Comparison of ENCODE assay signal across 23 cellular contexts in the genomic region with DNA sequence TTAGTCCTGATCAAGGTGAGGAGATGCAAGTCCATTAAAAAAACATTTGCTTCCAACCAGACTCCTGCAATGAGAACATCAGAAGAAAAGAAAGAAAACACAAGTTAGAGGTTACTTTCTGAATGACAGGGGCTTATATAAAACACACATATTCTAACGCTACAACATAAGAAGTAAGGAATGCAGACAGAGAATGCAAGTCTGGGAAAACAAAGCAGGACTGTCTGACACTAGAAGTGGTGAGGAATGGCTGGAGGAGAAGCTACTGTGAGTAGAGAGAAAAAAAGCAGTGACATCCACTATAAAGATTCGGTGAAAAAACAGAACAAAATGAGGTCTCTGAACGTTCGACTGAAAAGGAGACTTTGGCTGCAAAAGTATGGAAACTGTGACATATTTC. TPM values are rescaled to one million over a fixed set of nuclear protein-coding genes. Genes with fewer than 3 reads are reported as not detected.
A peak's percentile ranks its signal among the peaks of the same experiment; 100 is the strongest.
DNase-seq lines count a peak whose midpoint lies in the region; ATAC-seq and TF ChIP-seq lines count a peak whose summit lies in the region.
"Had no signal": no experiment of that assay in that cellular context is flagged by ENCODE, and none has a peak within 500 bp of the region (broad histone marks: within the 10 kb centered on the region; RNA-seq: fewer than 3 reads in every experiment).

No MANE protein-coding gene starts in this region.

- H3K27ac ChIP-seq in caudate nucleus (ENCODE audit: low read depth, low read length) = peak overlapping the region; percentile 91
- H3K27ac ChIP-seq in mesenchymal stem cell (ENCODE audit: low read length, poor library complexity, severe bottlenecking) = peak overlapping the region; percentile 3
- H3K27ac ChIP-seq in tibial nerve = peak overlapping the region in 3 of 4 donors; percentile 58 to 85 (median 81)
- H3K27ac ChIP-seq: C4-2B, epithelial cell of prostate, left lung, SJSA1, WERI-Rb-1 had no signal

- H3K27me3 Mint-ChIP-seq in natural killer cell (ENCODE audit: low read depth in 2 of 2) = no peaks in the 10 kb centered on the region
- no peaks in the 10 kb centered on the region for H3K27me3 Mint-ChIP-seq in natural killer cell treated with Interleukin-12 subunit alpha and Interleukin-12 subunit beta and Interleukin-15 and Interleukin-18, amount 100 ng/mL, for 72 hours
- H3K27me3 Mint-ChIP-seq: activated naive CD8-positive, alpha-beta T cell treated with anti-CD3 and anti-CD28 coated beads, Interleukin-2, amount 10 ng/mL, durations not matched to agents 7 days and 5 days had no signal

- no peak for TF ChIP-seq CTCF in natural killer cell (IDR thresholded peaks at IDR 0.05)
- no peak for TF ChIP-seq CTCF in tibial nerve (IDR thresholded peaks at IDR 0.05)

- H3K27me3 ChIP-seq in mesenchymal stem cell (ENCODE audit: control insufficient read depth in 1 of 2, insufficient read depth in 1 of 2, low read length in 2 of 2) (no peaks in the 10 kb centered on the region), tibial nerve (no peaks in the 10 kb centered on the region)
- H3K27me3 ChIP-seq: heart right ventricle, left lung, SJSA1 had no signal

- ATAC-seq in natural killer cell (no peak), HG02642 (IDR thresholded peaks at IDR 0.05; ENCODE audit: poor library complexity, unreplicated experiment) (no peak)
- ATAC-seq in natural killer cell treated with Interleukin-12 subunit alpha and Interleukin-12 subunit beta and Interleukin-15 and Interleukin-18, amount 100 ng/mL, for 72 hours = no peak
- ATAC-seq: left lung had no signal

- H3K36me3 ChIP-seq in mesenchymal stem cell (ENCODE audit: control insufficient read depth in 1 of 2, insufficient read depth in 2 of 2, low read depth in 1 of 2, low read length in 2 of 2) (peaks cover 37 to 95% of the 10 kb centered on the region in 2 experiments), tibial nerve (peaks cover 4 to 81% (median 37%) of the 10 kb centered on the region in 3 donors)

- H3K4me1 ChIP-seq in mesenchymal stem cell (ENCODE audit: control insufficient read depth, insufficient read depth, low read depth, low read length) = no peaks in the 10 kb centered on the region
- H3K4me1 ChIP-seq in tibial nerve = peaks cover 0 to 33% (median 6%) of the 10 kb centered on the region in 4 donors
- H3K4me1 ChIP-seq: left lung, SJSA1 had no signal

- no peak overlapping the region for H2AK5ac ChIP-seq in mesenchymal stem cell (ENCODE audit: low read length, severe bottlenecking)

- no peak overlapping the region for H2BK12ac ChIP-seq in mesenchymal stem cell (ENCODE audit: low read length in 2 of 2)

- H3K9me3 Mint-ChIP-seq in natural killer cell = no peaks in the 10 kb centered on the region
- no peaks in the 10 kb centered on the region for H3K9me3 Mint-ChIP-seq in natural killer cell treated with Interleukin-12 subunit alpha and Interleukin-12 subunit beta and Interleukin-15 and Interleukin-18, amount 100 ng/mL, for 72 hours
- H3K9me3 Mint-ChIP-seq: activated naive CD8-positive, alpha-beta T cell treated with anti-CD3 and anti-CD28 coated beads, Interleukin-2, amount 10 ng/mL, durations not matched to agents 7 days and 5 days; H9 had no signal

- peaks cover 0 to 21% of the 10 kb centered on the region in 2 donors for H3K4me1 Mint-ChIP-seq in natural killer cell
- peaks cover 0 to 11% of the 10 kb centered on the region in 2 donors for H3K4me1 Mint-ChIP-seq in natural killer cell treated with Interleukin-12 subunit alpha and Interleukin-12 subunit beta and Interleukin-15 and Interleukin-18, amount 100 ng/mL, for 72 hours (ENCODE audit: low read depth in 2 of 2)
- H3K4me1 Mint-ChIP-seq: H9 had no signal

- no peaks in the 10 kb centered on the region for H3K9me3 ChIP-seq in mesenchymal stem cell (ENCODE audit: control insufficient read depth, low read length)
- no peaks in the 10 kb centered on the region for H3K9me3 ChIP-seq in tibial nerve
- H3K9me3 ChIP-seq: heart right ventricle, left lung, SJSA1 had no signal

- no peak overlapping the region for H3K18ac ChIP-seq in mesenchymal stem cell (ENCODE audit: low read depth in 1 of 2, low read length in 2 of 2)

- no peak overlapping the region for H3K4ac ChIP-seq in mesenchymal stem cell (ENCODE audit: low read depth in 1 of 2, low read length in 2 of 2)

- peaks cover 9% of the 10 kb centered on the region for H3K36me3 Mint-ChIP-seq in natural killer cell
- peaks cover 20% of the 10 kb centered on the region for H3K36me3 Mint-ChIP-seq in natural killer cell treated with Interleukin-12 subunit alpha and Interleukin-12 subunit beta and Interleukin-15 and Interleukin-18, amount 100 ng/mL, for 72 hours

- peaks cover 25% of the 10 kb centered on the region for H3K79me1 ChIP-seq in mesenchymal stem cell (replicated peaks; ENCODE audit: low read length, poor library complexity, severe bottlenecking)

- no peak overlapping the region for H3K4me3 Mint-ChIP-seq in natural killer cell
- H3K4me3 Mint-ChIP-seq in natural killer cell treated with Interleukin-12 subunit alpha and Interleukin-12 subunit beta and Interleukin-15 and Interleukin-18, amount 100 ng/mL, for 72 hours = no peak overlapping the region
- H3K4me3 Mint-ChIP-seq: activated naive CD8-positive, alpha-beta T cell treated with anti-CD3 and anti-CD28 coated beads, Interleukin-2, amount 10 ng/mL, durations not matched to agents 7 days and 5 days; H9 had no signal

- no peak overlapping the region for H4K91ac ChIP-seq in mesenchymal stem cell (ENCODE audit: low read length)

- TF ChIP-seq EP300 in tibial nerve (IDR thresholded peaks at IDR 0.05) = no peak

- no peak overlapping the region for H4K8ac ChIP-seq in mesenchymal stem cell (ENCODE audit: low read length)

- H3K14ac ChIP-seq in mesenchymal stem cell (ENCODE audit: low read length in 2 of 2) = no peak overlapping the region

- H2AFZ ChIP-seq in mesenchymal stem cell (ENCODE audit: low read depth, low read length) = no peak overlapping the region

- no peak overlapping the region for H3K4me2 ChIP-seq in mesenchymal stem cell (ENCODE audit: low read length, poor library complexity, severe bottlenecking)

- H3K4me3 ChIP-seq in mesenchymal stem cell (ENCODE audit: insufficient read depth in 1 of 2, low read depth in 1 of 2, low read length in 2 of 2) = no peak overlapping the region
- H3K4me3 ChIP-seq in tibial nerve = no peak overlapping the region
- H3K4me3 ChIP-seq: heart right ventricle, left lung, SJSA1 had no signal

- H2BK120ac ChIP-seq in mesenchymal stem cell (ENCODE audit: low read depth, low read length) = no peak overlapping the region

- no peak for DNase-seq in natural killer cell
- DNase-seq in natural killer cell treated with Interleukin-12 subunit alpha and Interleukin-12 subunit beta and Interleukin-15 and Interleukin-18, amount 100 ng/mL, for 72 hours (ENCODE audit: low spot score) = no peak
- DNase-seq in caudate nucleus (lab: John Stamatoyannopoulos, UW) = no peak
- DNase-seq in mesenchymal stem cell = no peak
- no peak for DNase-seq in tibial nerve (ENCODE audit: low spot score in 2 of 2)
- no peak for DNase-seq in H4 (ENCODE audit: low spot score)
- no peak for DNase-seq in medulla oblongata (ENCODE audit: extremely low spot score)
- DNase-seq: activated CD4-positive, alpha-beta T cell treated with anti-CD3 and anti-CD28 coated beads, Interleukin-2, amount 50 U/mL, for 48 hours; activated naive CD8-positive, alpha-beta T cell treated with anti-CD3 and anti-CD28 coated beads, Interleukin-2, amount 10 ng/mL, durations not matched to agents 7 days and 5 days; H9; heart right ventricle; IMR-90; left lung; NCI-H524; nucleus accumbens; small intestine; stimulated activated naive CD4-positive, alpha-beta T cell; T-helper 2 cell; WERI-Rb-1 had no signal

- no peak overlapping the region for H2BK15ac ChIP-seq in mesenchymal stem cell (ENCODE audit: low read depth, poor library complexity, severe bottlenecking)

- H3K9ac ChIP-seq in mesenchymal stem cell (ENCODE audit: low read length) = no peak overlapping the region

- peak overlapping the region; percentile 10 to 19 for H3K27ac Mint-ChIP-seq in natural killer cell
- peak overlapping the region in 1 of 2 donors; percentile 38 for H3K27ac Mint-ChIP-seq in natural killer cell treated with Interleukin-12 subunit alpha and Interleukin-12 subunit beta and Interleukin-15 and Interleukin-18, amount 100 ng/mL, for 72 hours
- H3K27ac Mint-ChIP-seq: activated naive CD8-positive, alpha-beta T cell treated with anti-CD3 and anti-CD28 coated beads, Interleukin-2, amount 10 ng/mL, durations not matched to agents 7 days and 5 days; H9 had no signal

- no peak for TF ChIP-seq POLR2A in tibial nerve (IDR thresholded peaks at IDR 0.05)

- WGBS in mesenchymal stem cell = 96% methylated on average over 4 of the region's 4 CpGs
- WGBS in tibial nerve, 2 donors = 43 to 58% methylated on average over 4 of the region's 4 CpGs

- H3K23ac ChIP-seq in mesenchymal stem cell (ENCODE audit: low read length in 2 of 2) = no peak overlapping the region

- intact Hi-C loops in natural killer cell (cut with micrococcal nuclease) = no loop called here

- H2BK5ac ChIP-seq in mesenchymal stem cell (ENCODE audit: low read depth, low read length, poor library complexity, severe bottlenecking) = no peak overlapping the region

RNA-seq across cellular contexts. Expression of a gene that starts 12.3 kb away (rescaled TPM):
- total RNA-seq in natural killer cell (10 to 100 TPM in 1 of 3 donors, 1 to 10 TPM in 2; 5.1 to 10.7 (median 9.2) TPM), tibial nerve (10 to 100 TPM; 14.2 to 21.9 (median 14.6) TPM)
- 10 to 100 TPM; 17.7 to 18.2 TPM for total RNA-seq in natural killer cell treated with Interleukin-12 subunit alpha and Interleukin-12 subunit beta and Interleukin-15 and Interleukin-18, amount 100 ng/mL, for 72 hours
- 13.1 TPM for polyA plus RNA-seq in mesenchymal stem cell (2013, experiment 1 of 2)
- polyA plus RNA-seq in mesenchymal stem cell (2013, experiment 2 of 2) = 13.1 TPM
- 0.08 TPM in 1 of 2 replicates, not detected in the other for total RNA-seq in H4 (2014; rRNA removed; shearing (Covaris generic))

RNA-seq across cellular contexts. Expression of a gene that starts 25.1 kb away (rescaled TPM):
- 100 to 1,000 TPM in 2 of 3 donors, 10 to 100 TPM in 1; 99.5 to 120 (median 104) TPM for total RNA-seq in natural killer cell
- 100 to 1,000 TPM; 101 to 132 TPM for total RNA-seq in natural killer cell treated with Interleukin-12 subunit alpha and Interleukin-12 subunit beta and Interleukin-15 and Interleukin-18, amount 100 ng/mL, for 72 hours
- 69.8 TPM for polyA plus RNA-seq in mesenchymal stem cell (2013, experiment 1 of 2)
- polyA plus RNA-seq in mesenchymal stem cell (2013, experiment 2 of 2) = 62.6 TPM
- total RNA-seq in tibial nerve = 10 to 100 TPM; 38.1 to 48.6 (median 44.7) TPM
- total RNA-seq in H4 (2014; rRNA removed; shearing (Covaris generic)) = 21.0 and 31.8 TPM in 2 replicates

RNA-seq across cellular contexts. Expression of a gene that starts 25.3 kb away (rescaled TPM):
- total RNA-seq in natural killer cell (10 to 100 TPM; 40.2 to 50.4 (median 40.8) TPM), tibial nerve (10 to 100 TPM; 26.4 to 88.1 (median 70.3) TPM)
- total RNA-seq in natural killer cell treated with Interleukin-12 subunit alpha and Interleukin-12 subunit beta and Interleukin-15 and Interleukin-18, amount 100 ng/mL, for 72 hours = 10 to 100 TPM; 63.3 to 69.0 TPM
- 25.6 TPM for polyA plus RNA-seq in mesenchymal stem cell (2013, experiment 1 of 2)
- 27.2 TPM for polyA plus RNA-seq in mesenchymal stem cell (2013, experiment 2 of 2)
- total RNA-seq in H4 (2014; rRNA removed; shearing (Covaris generic)) = 56.5 and 67.8 TPM in 2 replicates

RNA-seq across cellular contexts. Expression of a gene that starts 42.5 kb away (rescaled TPM):
- 10 to 100 TPM; 63.8 to 75.9 (median 66.5) TPM for total RNA-seq in natural killer cell
- total RNA-seq in natural killer cell treated with Interleukin-12 subunit alpha and Interleukin-12 subunit beta and Interleukin-15 and Interleukin-18, amount 100 ng/mL, for 72 hours = 100 to 1,000 TPM in 1 of 2 donors, 10 to 100 TPM in 1; 56.1 to 107 TPM
- polyA plus RNA-seq in mesenchymal stem cell (2013, experiment 1 of 2) = 68.7 TPM
- polyA plus RNA-seq in mesenchymal stem cell (2013, experiment 2 of 2) = 67.7 TPM
- total RNA-seq in tibial nerve = 10 to 100 TPM; 20.5 to 31.4 (median 26.9) TPM
- 48.5 and 62.5 TPM in 2 replicates for total RNA-seq in H4 (2014; rRNA removed; shearing (Covaris generic))

RNA-seq across cellular contexts. Expression of a gene that starts 43.0 kb away (rescaled TPM):
- 10 to 100 TPM; 24.6 to 33.5 (median 30.2) TPM for total RNA-seq in natural killer cell
- 100 to 1,000 TPM in 1 of 2 donors, 10 to 100 TPM in 1; 33.0 to 112 TPM for total RNA-seq in natural killer cell treated with Interleukin-12 subunit alpha and Interleukin-12 subunit beta and Interleukin-15 and Interleukin-18, amount 100 ng/mL, for 72 hours
- 33.2 TPM for polyA plus RNA-seq in mesenchymal stem cell (2013, experiment 1 of 2)
- 32.4 TPM for polyA plus RNA-seq in mesenchymal stem cell (2013, experiment 2 of 2)
- total RNA-seq in tibial nerve = 10 to 100 TPM; 44.2 to 68.2 (median 45.8) TPM
- total RNA-seq in H4 (2014; rRNA removed; shearing (Covaris generic)) = 29.0 and 41.8 TPM in 2 replicates

Comparison
In these comparisons a context has a peak if more than half of its experiments do, and no peak if none do; other contexts are left out.
1. H3K27ac ChIP-seq: peak in every context shown above with its lines; median percentile 91 in caudate nucleus; 81 in tibial nerve; 3 in mesenchymal stem cell.